In the genomic region with DNA sequence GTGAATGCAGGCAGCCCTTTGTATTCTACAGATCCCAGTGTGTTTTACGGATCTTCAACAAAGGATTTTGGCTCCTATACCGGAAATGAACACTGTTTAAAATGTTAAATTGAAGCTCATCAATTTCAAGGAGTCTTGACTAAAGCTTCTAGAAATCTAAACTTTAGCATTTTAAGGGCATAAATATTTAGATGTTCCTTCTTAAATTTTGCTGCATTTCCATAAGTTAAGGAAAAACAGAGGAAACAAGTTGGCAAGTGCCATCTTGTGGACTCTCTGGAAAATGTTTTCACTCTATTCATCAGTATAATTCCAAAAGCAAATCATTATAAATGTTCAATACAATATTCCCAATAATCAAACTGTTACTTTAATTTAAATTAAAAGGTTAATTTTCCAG, we compare ENCODE assay signal across 9 cellular contexts. TPM values are rescaled to one million over a fixed set of nuclear protein-coding genes. Genes with fewer than 3 reads are reported as not detected.
A peak's percentile ranks its signal among the peaks of the same experiment; 100 is the strongest.
DNase-seq lines count a peak whose midpoint lies in the region; ATAC-seq and TF ChIP-seq lines count a peak whose summit lies in the region.
"Had no signal": no experiment of that assay in that cellular context is flagged by ENCODE, and none has a peak within 500 bp of the region (broad histone marks: within the 10 kb centered on the region; RNA-seq: fewer than 3 reads in every experiment).

No MANE protein-coding gene starts in this region.

- H3K9me3 Mint-ChIP-seq in GM23338, result no peaks in the 10 kb centered on the region
- H3K9me3 Mint-ChIP-seq: activated naive CD4-positive, alpha-beta T cell treated with anti-CD3 and anti-CD28 coated beads, Interleukin-2, amount 50 U/mL, for 24 hours had no signal

- H3K9me2 ChIP-seq in GM23338 (ENCODE audit: insufficient read depth), result no peaks in the 10 kb centered on the region

- in situ Hi-C loops in Panc1 (cut with HindIII; ENCODE audit: low pct_unique_long_range_greater_than_20kb, low sequenced_read_pairs), result no loop called here

- no peaks in the 10 kb centered on the region for H3K36me3 ChIP-seq in GM23338 (ENCODE audit: insufficient read depth)
- no peaks in the 10 kb centered on the region for H3K36me3 ChIP-seq in Panc1 (ENCODE audit: control insufficient read depth, insufficient read depth, low read length)

- no peaks in the 10 kb centered on the region for H3K27me3 ChIP-seq in GM23338 (ENCODE audit: insufficient read depth)
- H3K27me3 ChIP-seq in Panc1 (ENCODE audit: control insufficient read depth, insufficient read depth, low read length), result no peaks in the 10 kb centered on the region

- CTCF ChIA-PET in Panc1 (lab: Charles Lee), result interaction anchor here (0.6 to 2.5 kb wide), 2 partner anchors 214 to 288 kb away, joined by 4 to 23 read pairs; no protein-coding TSS in a partner anchor

- no peak overlapping the region for H3K4me2 ChIP-seq in GM23338

- peaks cover 3% of the 10 kb centered on the region for H3K27me3 Mint-ChIP-seq in GM23338 (ENCODE audit: insufficient read depth, low read depth, poor library complexity)

- no peaks in the 10 kb centered on the region for H4K20me1 ChIP-seq in GM23338 (replicated peaks; ENCODE audit: insufficient read depth)

- DNase-seq in GM23338 (ENCODE audit: low spot score) (no peak), Panc1 (ENCODE audit: low read depth, low spot score) (no peak), fibroblast of gingiva (ENCODE audit: low read depth) (peak; percentile 34), retinal pigment epithelial cell (ENCODE audit: low read depth) (no peak), T-helper 9 cell (no peak), NCI-H2081 treated with DMSO at 0.1 percent for 48 hours (lab: John Stamatoyannopoulos, UW) (no peak)

- no peak overlapping the region for H3K4me3 Mint-ChIP-seq in GM23338
- H3K4me3 Mint-ChIP-seq: activated naive CD4-positive, alpha-beta T cell treated with anti-CD3 and anti-CD28 coated beads, Interleukin-2, amount 50 U/mL, for 24 hours had no signal

- no peak overlapping the region for H3K4me3 ChIP-seq in GM23338
- no peak overlapping the region for H3K4me3 ChIP-seq in Panc1 (ENCODE audit: low read depth in 2 of 2, low read length in 2 of 2)
- no peak overlapping the region for H3K4me3 ChIP-seq in retinal pigment epithelial cell (ENCODE audit: low read length)

- ATAC-seq in GM23338 (no peak), Panc1 (no peak), HG03196 (IDR thresholded peaks at IDR 0.05; ENCODE audit: unreplicated experiment) (no peak), HG02938 (IDR thresholded peaks at IDR 0.05; ENCODE audit: unreplicated experiment) (no peak)

- peaks cover 94% of the 10 kb centered on the region for H3K79me2 ChIP-seq in GM23338 (replicated peaks; ENCODE audit: insufficient read depth)

- H3K4me1 Mint-ChIP-seq in GM23338, result peaks cover 22% of the 10 kb centered on the region

- H3K27ac Mint-ChIP-seq in GM23338, result no peak overlapping the region
- H3K27ac Mint-ChIP-seq: activated naive CD4-positive, alpha-beta T cell treated with anti-CD3 and anti-CD28 coated beads, Interleukin-2, amount 50 U/mL, for 24 hours had no signal

- BruUV-seq in Panc1 (replicated peaks; lab: Mats Ljungman, UMichigan), result no TSS peak

- H3F3A ChIP-seq in GM23338 (replicated peaks; ENCODE audit: low read depth), result no peaks in the 10 kb centered on the region

- intact Hi-C loops in Panc1 (cut with micrococcal nuclease; ENCODE audit: unreplicated experiment), result loop anchor here (2.0 to 5.0 kb wide), 2 partner anchors 215 to 283 kb away; no protein-coding TSS in a partner anchor

- TF ChIP-seq CTCF in GM23338 (conservative IDR thresholded peaks at IDR 0.05; ENCODE audit: low read depth in 2 of 2) (peak; percentile 65 to 85), Panc1 (IDR thresholded peaks at IDR 0.05) (peak; percentile 66; the same call in 1 of the 2 replicates), retinal pigment epithelial cell (conservative IDR thresholded peaks at IDR 0.05; ENCODE audit: low read depth, low read length) (peak; percentile 57)

- H3K4me1 ChIP-seq in GM23338 (ENCODE audit: insufficient read depth) (peaks cover 22% of the 10 kb centered on the region), Panc1 (ENCODE audit: control insufficient read depth, insufficient read depth, low read length) (no peaks in the 10 kb centered on the region)

- H3K27ac ChIP-seq in GM23338 (ENCODE audit: low read depth), result no peak overlapping the region
- H3K27ac ChIP-seq in Panc1 (ENCODE audit: low read length), result no peak overlapping the region

- POLR2A ChIA-PET in Panc1 (lab: Charles Lee), result no interaction called here

- H3K9me3 ChIP-seq in Panc1 (ENCODE audit: control insufficient read depth, insufficient read depth, low read depth, low read length), result no peaks in the 10 kb centered on the region

- peaks cover 9% of the 10 kb centered on the region; the same call in 2 of the 3 replicates for H3K36me3 Mint-ChIP-seq in GM23338 (ENCODE audit: low read depth)
- H3K36me3 Mint-ChIP-seq: activated naive CD4-positive, alpha-beta T cell treated with anti-CD3 and anti-CD28 coated beads, Interleukin-2, amount 50 U/mL, for 24 hours had no signal

- H2AFZ ChIP-seq in GM23338, result no peak overlapping the region

TF ChIP-seq in GM23338, 12 proteins besides CTCF, POLR2A, EP300 and RAD21 (continues in another document):
- TF ChIP-seq, protein P1, sequence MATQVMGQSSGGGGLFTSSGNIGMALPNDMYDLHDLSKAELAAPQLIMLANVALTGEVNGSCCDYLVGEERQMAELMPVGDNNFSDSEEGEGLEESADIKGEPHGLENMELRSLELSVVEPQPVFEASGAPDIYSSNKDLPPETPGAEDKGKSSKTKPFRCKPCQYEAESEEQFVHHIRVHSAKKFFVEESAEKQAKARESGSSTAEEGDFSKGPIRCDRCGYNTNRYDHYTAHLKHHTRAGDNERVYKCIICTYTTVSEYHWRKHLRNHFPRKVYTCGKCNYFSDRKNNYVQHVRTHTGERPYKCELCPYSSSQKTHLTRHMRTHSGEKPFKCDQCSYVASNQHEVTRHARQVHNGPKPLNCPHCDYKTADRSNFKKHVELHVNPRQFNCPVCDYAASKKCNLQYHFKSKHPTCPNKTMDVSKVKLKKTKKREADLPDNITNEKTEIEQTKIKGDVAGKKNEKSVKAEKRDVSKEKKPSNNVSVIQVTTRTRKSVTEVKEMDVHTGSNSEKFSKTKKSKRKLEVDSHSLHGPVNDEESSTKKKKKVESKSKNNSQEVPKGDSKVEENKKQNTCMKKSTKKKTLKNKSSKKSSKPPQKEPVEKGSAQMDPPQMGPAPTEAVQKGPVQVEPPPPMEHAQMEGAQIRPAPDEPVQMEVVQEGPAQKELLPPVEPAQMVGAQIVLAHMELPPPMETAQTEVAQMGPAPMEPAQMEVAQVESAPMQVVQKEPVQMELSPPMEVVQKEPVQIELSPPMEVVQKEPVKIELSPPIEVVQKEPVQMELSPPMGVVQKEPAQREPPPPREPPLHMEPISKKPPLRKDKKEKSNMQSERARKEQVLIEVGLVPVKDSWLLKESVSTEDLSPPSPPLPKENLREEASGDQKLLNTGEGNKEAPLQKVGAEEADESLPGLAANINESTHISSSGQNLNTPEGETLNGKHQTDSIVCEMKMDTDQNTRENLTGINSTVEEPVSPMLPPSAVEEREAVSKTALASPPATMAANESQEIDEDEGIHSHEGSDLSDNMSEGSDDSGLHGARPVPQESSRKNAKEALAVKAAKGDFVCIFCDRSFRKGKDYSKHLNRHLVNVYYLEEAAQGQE (IDR thresholded peaks at IDR 0.05; ENCODE audit: unreplicated experiment), result no peak
- no peak for TF ChIP-seq POLR2AphosphoS5 (IDR thresholded peaks at IDR 0.05; ENCODE audit: low read depth)
- TF ChIP-seq, protein P2, sequence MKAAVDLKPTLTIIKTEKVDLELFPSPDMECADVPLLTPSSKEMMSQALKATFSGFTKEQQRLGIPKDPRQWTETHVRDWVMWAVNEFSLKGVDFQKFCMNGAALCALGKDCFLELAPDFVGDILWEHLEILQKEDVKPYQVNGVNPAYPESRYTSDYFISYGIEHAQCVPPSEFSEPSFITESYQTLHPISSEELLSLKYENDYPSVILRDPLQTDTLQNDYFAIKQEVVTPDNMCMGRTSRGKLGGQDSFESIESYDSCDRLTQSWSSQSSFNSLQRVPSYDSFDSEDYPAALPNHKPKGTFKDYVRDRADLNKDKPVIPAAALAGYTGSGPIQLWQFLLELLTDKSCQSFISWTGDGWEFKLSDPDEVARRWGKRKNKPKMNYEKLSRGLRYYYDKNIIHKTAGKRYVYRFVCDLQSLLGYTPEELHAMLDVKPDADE (IDR thresholded peaks at IDR 0.05), result no peak
- TF ChIP-seq CREB1 (CRISPR knock-in tag; IDR thresholded peaks at IDR 0.05; ENCODE audit: low read depth), result no peak
- TF ChIP-seq ZNF331 (CRISPR knock-in tag; IDR thresholded peaks at IDR 0.05; ENCODE audit: low read depth), result no peak
- TF ChIP-seq ZNF114 (CRISPR knock-in tag; IDR thresholded peaks at IDR 0.05), result no peak
- TF ChIP-seq NANOG (IDR thresholded peaks at IDR 0.05; ENCODE audit: borderline replicate concordance), result no peak

RNA-seq across cellular contexts. Expression of a gene that starts 19.6 kb away (rescaled TPM):
- 30.2 and 36.5 TPM in 2 replicates for total RNA-seq in GM23338 (2014; rRNA removed; shearing (Covaris generic))
- polyA plus RNA-seq in GM23338 (2016; fragmentation: Nextera tagmentation; extraction: Ambion mirVana), result 26.3 and 28.1 TPM in 2 replicates
- total RNA-seq in Panc1 (2021; ENCODE audit: unreplicated experiment), result 20.8 TPM
- polyA plus RNA-seq in Panc1 (2012; ENCODE audit: insufficient read length), result 14.5 TPM
